In the genomic region with DNA sequence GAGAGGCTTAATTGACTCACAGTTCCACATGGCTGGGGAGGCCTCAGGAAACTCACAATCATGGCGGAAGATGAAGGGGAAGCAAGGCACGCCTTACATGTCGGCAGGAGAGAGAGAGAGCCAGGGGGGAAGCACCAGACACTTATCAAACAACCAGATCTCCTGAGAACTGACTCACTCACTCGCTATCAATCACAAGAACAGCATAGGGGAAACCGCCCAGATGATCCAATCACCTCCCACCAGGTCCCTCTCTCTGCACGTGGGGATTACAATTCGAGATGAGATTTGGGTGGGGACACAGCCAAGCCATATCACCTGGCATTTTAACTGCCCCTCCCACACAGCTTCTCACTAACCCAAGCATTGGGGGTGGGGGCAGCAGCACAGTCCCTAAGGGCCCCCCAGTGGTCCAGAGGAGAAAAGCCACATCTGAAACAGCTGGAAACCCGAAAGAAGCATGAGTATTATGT, we compare ENCODE assay signal across 12 cellular contexts.
DNase-seq lines count a peak whose midpoint lies in the region; ATAC-seq and TF ChIP-seq lines count a peak whose summit lies in the region.
"Had no signal": no experiment of that assay in that cellular context is flagged by ENCODE, and none has a peak within 500 bp of the region (broad histone marks: within the 10 kb centered on the region; RNA-seq: fewer than 3 reads in every experiment).

No MANE protein-coding gene starts in this region.

- no peak overlapping the region for H3K4me3 Mint-ChIP-seq in activated naive CD4-positive, alpha-beta T cell treated with anti-CD3 and anti-CD28 coated beads for 36 hours
- H3K4me3 Mint-ChIP-seq in endodermal cell, result no peak overlapping the region
- H3K4me3 Mint-ChIP-seq in stimulated activated naive CD8-positive, alpha-beta T cell treated with anti-CD3 and anti-CD28 coated beads, Interleukin-15, amount 100 ng/mL, for 72 hours, result no peak overlapping the region
- H3K4me3 Mint-ChIP-seq: brain; natural killer cell treated with Interleukin-12 subunit alpha and Interleukin-12 subunit beta and Interleukin-15 and Interleukin-18, amount 100 ng/mL, for 72 hours had no signal

- no peaks in the 10 kb centered on the region for H3K9me3 ChIP-seq in endodermal cell (ENCODE audit: control insufficient read depth, low read length)

- no peaks in the 10 kb centered on the region for H3K36me3 ChIP-seq in endodermal cell (ENCODE audit: control insufficient read depth, insufficient read depth, low read length)

- no peak overlapping the region for H3K4me3 ChIP-seq in endodermal cell (ENCODE audit: low read length)
- H3K4me3 ChIP-seq: hepatocyte had no signal

- no peak overlapping the region for H3K27ac ChIP-seq in endodermal cell (ENCODE audit: low read depth, low read length)
- H3K27ac ChIP-seq: hepatocyte had no signal

- H3K4me1 ChIP-seq in endodermal cell (ENCODE audit: control insufficient read depth, insufficient read depth, low read length), result peaks cover 4% of the 10 kb centered on the region

- intact Hi-C loops in activated naive CD4-positive, alpha-beta T cell treated with anti-CD3 and anti-CD28 coated beads for 36 hours (cut with micrococcal nuclease), result no loop called here

- DNase-seq in activated naive CD4-positive, alpha-beta T cell treated with anti-CD3 and anti-CD28 coated beads for 36 hours, result peak; percentile 55
- no peak for DNase-seq in activated naive CD4-positive, alpha-beta T cell (lab: John Stamatoyannopoulos, UW)
- DNase-seq in RPMI7951 (ENCODE audit: low read depth) (peak; percentile 69), endodermal cell (peak; percentile 67), DMS79 (lab: John Stamatoyannopoulos, UW) (no peak), COLO668 (lab: John Stamatoyannopoulos, UW; ENCODE audit: unreplicated experiment) (no peak), EL (no peak)
- peak in 1 of 2 donors; percentile 17 for DNase-seq in stimulated activated naive CD8-positive, alpha-beta T cell treated with anti-CD3 and anti-CD28 coated beads, Interleukin-15, amount 100 ng/mL, for 72 hours
- DNase-seq: NCI-H1436 treated with DMSO at 0.1 percent for 48 hours had no signal

- peak; percentile 72 for ATAC-seq in stimulated activated naive CD8-positive, alpha-beta T cell treated with anti-CD3 and anti-CD28 coated beads, Interleukin-15, amount 100 ng/mL, for 72 hours
- ATAC-seq: natural killer cell treated with Interleukin-12 subunit alpha and Interleukin-12 subunit beta and Interleukin-15 and Interleukin-18, amount 100 ng/mL, for 72 hours had no signal

- no peaks in the 10 kb centered on the region for H3K36me3 Mint-ChIP-seq in activated naive CD4-positive, alpha-beta T cell treated with anti-CD3 and anti-CD28 coated beads for 36 hours (ENCODE audit: low read depth)
- no peaks in the 10 kb centered on the region for H3K36me3 Mint-ChIP-seq in endodermal cell (ENCODE audit: low read depth)
- H3K36me3 Mint-ChIP-seq: brain; natural killer cell treated with Interleukin-12 subunit alpha and Interleukin-12 subunit beta and Interleukin-15 and Interleukin-18, amount 100 ng/mL, for 72 hours had no signal

- 61 to 79% methylated on average over 6 to 8 of the region's 8 CpGs for WGBS in endodermal cell (ENCODE audit: insufficient coverage in 1 of 2, insufficient read length in 1 of 2), 2 experiments

- peak; percentile 49 for TF ChIP-seq CTCF in endodermal cell (conservative IDR thresholded peaks at IDR 0.05)

- peaks cover 10% of the 10 kb centered on the region for H3K4me1 Mint-ChIP-seq in activated naive CD4-positive, alpha-beta T cell treated with anti-CD3 and anti-CD28 coated beads for 36 hours (ENCODE audit: low read depth)
- peaks cover 27% of the 10 kb centered on the region for H3K4me1 Mint-ChIP-seq in endodermal cell
- H3K4me1 Mint-ChIP-seq in stimulated activated naive CD8-positive, alpha-beta T cell treated with anti-CD3 and anti-CD28 coated beads, Interleukin-15, amount 100 ng/mL, for 72 hours, result peaks cover 15% of the 10 kb centered on the region

- H3K27ac Mint-ChIP-seq in activated naive CD4-positive, alpha-beta T cell treated with anti-CD3 and anti-CD28 coated beads for 36 hours, result no peak overlapping the region
- peak overlapping the region; percentile 55 for H3K27ac Mint-ChIP-seq in endodermal cell
- H3K27ac Mint-ChIP-seq in stimulated activated naive CD8-positive, alpha-beta T cell treated with anti-CD3 and anti-CD28 coated beads, Interleukin-15, amount 100 ng/mL, for 72 hours, result no peak overlapping the region
- H3K27ac Mint-ChIP-seq: natural killer cell treated with Interleukin-12 subunit alpha and Interleukin-12 subunit beta and Interleukin-15 and Interleukin-18, amount 100 ng/mL, for 72 hours had no signal

- H3K9me3 Mint-ChIP-seq in activated naive CD4-positive, alpha-beta T cell treated with anti-CD3 and anti-CD28 coated beads for 36 hours, result peaks cover 9% of the 10 kb centered on the region
- H3K9me3 Mint-ChIP-seq in endodermal cell, result no peaks in the 10 kb centered on the region
- peaks cover 0 to 23% of the 10 kb centered on the region in 2 donors for H3K9me3 Mint-ChIP-seq in stimulated activated naive CD8-positive, alpha-beta T cell treated with anti-CD3 and anti-CD28 coated beads, Interleukin-15, amount 100 ng/mL, for 72 hours
- H3K9me3 Mint-ChIP-seq: brain; natural killer cell treated with Interleukin-12 subunit alpha and Interleukin-12 subunit beta and Interleukin-15 and Interleukin-18, amount 100 ng/mL, for 72 hours had no signal

- no peak overlapping the region for H3K9ac ChIP-seq in endodermal cell (ENCODE audit: extremely low read depth, low read length, poor library complexity, severe bottlenecking)

- CTCF ChIA-PET in activated naive CD4-positive, alpha-beta T cell treated with anti-CD3 and anti-CD28 coated beads for 36 hours (lab: Charles Lee), result no interaction called here

- H3K27me3 Mint-ChIP-seq in activated naive CD4-positive, alpha-beta T cell treated with anti-CD3 and anti-CD28 coated beads for 36 hours (ENCODE audit: low read depth), result no peaks in the 10 kb centered on the region
- no peaks in the 10 kb centered on the region for H3K27me3 Mint-ChIP-seq in endodermal cell (ENCODE audit: insufficient read depth)
- no peaks in the 10 kb centered on the region for H3K27me3 Mint-ChIP-seq in stimulated activated naive CD8-positive, alpha-beta T cell treated with anti-CD3 and anti-CD28 coated beads, Interleukin-15, amount 100 ng/mL, for 72 hours

- no peaks in the 10 kb centered on the region for H3K27me3 ChIP-seq in endodermal cell (ENCODE audit: control insufficient read depth, insufficient read depth, low read length, poor library complexity, severe bottlenecking)
- H3K27me3 ChIP-seq: hepatocyte had no signal

Comparison
In these comparisons a context has a peak if more than half of its experiments do, and no peak if none do; other contexts are left out.
1. DNase-seq: peak in activated naive CD4-positive, alpha-beta T cell treated with anti-CD3 and anti-CD28 coated beads for 36 hours (single experiment), RPMI7951 (single experiment) and endodermal cell (single experiment); none in activated naive CD4-positive, alpha-beta T cell (0 of 4), DMS79 (single experiment), COLO668 (single experiment) and EL (single experiment).